25 cellular contexts compared by ENCODE assay signal in the genomic region with DNA sequence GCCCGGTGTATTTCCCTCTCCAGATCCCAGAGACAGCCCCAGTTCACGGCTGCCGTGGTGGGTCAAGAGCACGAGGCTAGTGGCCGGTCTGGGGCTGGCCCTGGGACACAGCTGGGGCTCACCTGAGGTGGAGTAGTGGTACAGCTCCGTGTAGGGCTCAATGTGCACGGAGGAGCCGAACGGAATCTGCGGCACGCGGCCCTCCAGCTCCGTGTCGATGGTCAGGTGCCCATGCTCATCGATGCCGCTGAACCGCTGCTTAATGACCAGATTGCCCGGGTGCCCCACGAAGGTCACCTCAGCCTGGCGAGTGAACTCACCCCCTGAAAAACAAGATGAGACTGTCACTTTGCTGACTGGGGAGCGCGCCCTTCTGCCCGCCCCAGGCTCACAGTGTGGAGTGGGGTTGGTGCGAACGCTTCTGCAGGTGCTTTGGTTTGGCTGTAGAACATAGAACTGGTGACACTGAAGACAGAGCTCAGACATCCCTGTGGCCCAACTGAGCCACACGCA.
"Had no signal": no experiment of that assay in that cellular context is flagged by ENCODE, and none has a peak within 500 bp of the region (broad histone marks: within the 10 kb centered on the region; RNA-seq: fewer than 3 reads in every experiment).

No MANE protein-coding gene starts in this region.

- H3K4me3 ChIP-seq: colonic mucosa, esophagus squamous epithelium, gastrocnemius medialis, heart right ventricle, left lung, lower lobe of right lung had no signal

- ATAC-seq: effector memory CD8-positive, alpha-beta T cell; esophagus mucosa; gastrocnemius medialis; left cardiac atrium; left lung; left ventricle myocardium superior; lower lobe of right lung had no signal

- FAIRE-seq: endometrium, islet of Langerhans, keratinocyte had no signal

- H3K27ac ChIP-seq: colonic mucosa, epithelial cell of prostate, esophagus squamous epithelium, gastrocnemius medialis, heart right ventricle, left lung, lower lobe of right lung had no signal

- H3K4me1 ChIP-seq: colonic mucosa, esophagus squamous epithelium, gastrocnemius medialis, heart right ventricle, left lung, lower lobe of right lung had no signal

- H3K36me3 ChIP-seq: colonic mucosa had no signal

- H3K27me3 ChIP-seq: colonic mucosa, esophagus squamous epithelium, gastrocnemius medialis, heart right ventricle, left lung had no signal

- DNase-seq: colonic mucosa; cortex of kidney; effector CD8-positive, alpha-beta T cell; effector memory CD8-positive, alpha-beta T cell; endodermal cell; erythroblast; esophagus squamous epithelium; foreskin fibroblast; foreskin melanocyte; gastrocnemius medialis; glutamatergic neuron; head of caudate nucleus; heart right ventricle; hippocampal formation; left cardiac atrium; left lung; left ventricle myocardium superior; lower lobe of right lung; mesendoderm; midbrain had no signal

- H3K9me3 ChIP-seq: colonic mucosa, esophagus squamous epithelium, gastrocnemius medialis, heart right ventricle, left lung, lower lobe of right lung had no signal
